ENCODE assay signal across 9 cellular contexts in genomic region chr5:74326571-74327338, GRCh38.
A peak's percentile ranks its signal among the peaks of the same experiment; 100 is the strongest.
DNase-seq lines count a peak whose midpoint lies in the region; ATAC-seq and TF ChIP-seq lines count a peak whose summit lies in the region.
"Had no signal": no experiment of that assay in that cellular context is flagged by ENCODE, and none has a peak within 500 bp of the region (broad histone marks: within the 10 kb centered on the region; RNA-seq: fewer than 3 reads in every experiment).

No MANE protein-coding gene starts in this region.

- peak overlapping the region; percentile 68 for H3K18ac ChIP-seq in trophoblast cell (ENCODE audit: low read length)

- BruUV-seq in mammary epithelial cell (replicated peaks; lab: Mats Ljungman, UMichigan): no TSS peak

- peak overlapping the region; percentile 89 for H2BK5ac ChIP-seq in trophoblast cell (ENCODE audit: low read depth, low read length, poor library complexity)

- H3K9ac ChIP-seq in mammary epithelial cell (ENCODE audit: insufficient read depth, low read length): peak overlapping the region; percentile 27
- H3K9ac ChIP-seq in trophoblast cell (ENCODE audit: low read length): no peak overlapping the region

- no peak for TF ChIP-seq POLR2A in esophagus muscularis mucosa (IDR thresholded peaks at IDR 0.05; ENCODE audit: low read depth)

- H3K4me2 ChIP-seq in mammary epithelial cell (ENCODE audit: insufficient read depth, low read depth, low read length): peak overlapping the region; percentile 5
- H3K4me2 ChIP-seq in trophoblast cell (ENCODE audit: low read length): no peak overlapping the region

- H3K4me1 ChIP-seq in CD8-positive, alpha-beta T cell (ENCODE audit: insufficient read depth, low read length): peaks cover 19% of the 10 kb centered on the region
- H3K4me1 ChIP-seq in mammary epithelial cell (ENCODE audit: insufficient read depth, low read length) (peaks cover 25% of the 10 kb centered on the region), trophoblast cell (ENCODE audit: control insufficient read depth in 1 of 2, insufficient read depth in 2 of 2, low read length in 2 of 2) (peaks cover 12 to 20% of the 10 kb centered on the region in 2 experiments), esophagus muscularis mucosa (peaks cover 0 to 4% (median 0%) of the 10 kb centered on the region in 4 donors)

- peaks cover 37% of the 10 kb centered on the region for H3K79me1 ChIP-seq in trophoblast cell (ENCODE audit: low read length)

- peak overlapping the region; percentile 96 for H2BK12ac ChIP-seq in trophoblast cell (ENCODE audit: low read length)

- CTCF ChIA-PET in CD8-positive, alpha-beta T cell (lab: Charles Lee): no interaction called here
- CTCF ChIA-PET in mammary epithelial cell (lab: Charles Lee; ENCODE audit: low non-redundant PET): no interaction called here

- H3K27me3 Mint-ChIP-seq in CD8-positive, alpha-beta T cell (ENCODE audit: low read depth): peaks cover 7% of the 10 kb centered on the region

- H2AK5ac ChIP-seq in trophoblast cell (ENCODE audit: low read length): peak overlapping the region; percentile 94

- H3K27me3 ChIP-seq in CD8-positive, alpha-beta T cell (ENCODE audit: insufficient read depth, low read length): no peaks in the 10 kb centered on the region
- no peaks in the 10 kb centered on the region for H3K27me3 ChIP-seq in mammary epithelial cell (ENCODE audit: insufficient read depth, low read length)
- no peaks in the 10 kb centered on the region for H3K27me3 ChIP-seq in trophoblast cell (ENCODE audit: insufficient read depth, low read length)
- H3K27me3 ChIP-seq in esophagus muscularis mucosa: no peaks in the 10 kb centered on the region
- H3K27me3 ChIP-seq: Peyer's patch had no signal

- H4K12ac ChIP-seq in trophoblast cell (ENCODE audit: low read depth, low read length): no peak overlapping the region

- peak overlapping the region; percentile 29 for H3K14ac ChIP-seq in trophoblast cell (ENCODE audit: low read length)

- peak overlapping the region; percentile 17 for H4K8ac ChIP-seq in trophoblast cell (ENCODE audit: low read depth, low read length)

- dilution Hi-C loops in mammary epithelial cell (cut with HindIII; ENCODE audit: low sequenced_read_pairs): no loop called here

- DNase-seq in CD8-positive, alpha-beta T cell: peak; percentile 3 to 59 (median 29)
- DNase-seq in T-helper 2 cell (peak in 3 of 5 experiments; percentile 38 to 84 (median 50)), mammary epithelial cell (peak; percentile 97), trophoblast cell (peak; percentile 77 to 88), esophagus muscularis mucosa (ENCODE audit: extremely low spot score) (no peak), inferior parietal cortex (ENCODE audit: extremely low spot score) (no peak)

- WGBS in mammary epithelial cell (ENCODE audit: low coverage, missing lambda C conversion rate): 69% methylated on average over 6 of the region's 6 CpGs
- no CpG with 5 or more reads among the region's 6 CpGs for WGBS in trophoblast cell (ENCODE audit: extremely low coverage, insufficient coverage, insufficient read length)
- 64% methylated on average over 6 of the region's 6 CpGs for WGBS in esophagus muscularis mucosa

- ATAC-seq in CD8-positive, alpha-beta T cell: peak; percentile 34
- ATAC-seq in GM19372 (IDR thresholded peaks at IDR 0.05; ENCODE audit: low read depth, unreplicated experiment): peak; percentile 81
- peak; percentile 70 for ATAC-seq in HG03571 (IDR thresholded peaks at IDR 0.05; ENCODE audit: unreplicated experiment)

- H3K23ac ChIP-seq in trophoblast cell (ENCODE audit: low read length): no peak overlapping the region

- peaks cover 15% of the 10 kb centered on the region for H3K4me1 Mint-ChIP-seq in CD8-positive, alpha-beta T cell (ENCODE audit: low read depth)

- H3K9me3 ChIP-seq in CD8-positive, alpha-beta T cell (ENCODE audit: low read length): no peaks in the 10 kb centered on the region
- H3K9me3 ChIP-seq in mammary epithelial cell (replicated peaks; ENCODE audit: insufficient read depth, low read length): no peaks in the 10 kb centered on the region
- H3K9me3 ChIP-seq in trophoblast cell (ENCODE audit: insufficient read depth, low read depth, low read length): no peaks in the 10 kb centered on the region
- H3K9me3 ChIP-seq in esophagus muscularis mucosa: no peaks in the 10 kb centered on the region
- H3K9me3 ChIP-seq: Peyer's patch had no signal

- no peak for TF ChIP-seq EP300 in esophagus muscularis mucosa (IDR thresholded peaks at IDR 0.05)

- no peak overlapping the region for H3K27ac ChIP-seq in CD8-positive, alpha-beta T cell (ENCODE audit: low read depth, low read length)
- H3K27ac ChIP-seq in mammary epithelial cell (ENCODE audit: insufficient read depth, low read depth, low read length) (peak overlapping the region; percentile 38), trophoblast cell (ENCODE audit: low read depth, low read length) (peak overlapping the region; percentile 92), esophagus muscularis mucosa (replicated peaks in 1 of 4) (no peak overlapping the region)

- no peak overlapping the region for H3K27ac Mint-ChIP-seq in CD8-positive, alpha-beta T cell

- no peak for TF ChIP-seq CTCF in CD8-positive, alpha-beta T cell (IDR thresholded peaks at IDR 0.05)
- TF ChIP-seq CTCF in mammary epithelial cell (conservative IDR thresholded peaks at IDR 0.05 in 1 of 2, IDR thresholded peaks at IDR 0.05 in 1 of 2; ENCODE audit: extremely low read depth in 1 of 2, insufficient read depth in 1 of 2, low read depth in 1 of 2, low read length in 2 of 2) (no peak), esophagus muscularis mucosa (IDR thresholded peaks at IDR 0.05) (no peak)

- H4K20me1 ChIP-seq in mammary epithelial cell (ENCODE audit: insufficient read depth, low read length): no peaks in the 10 kb centered on the region

- H2BK120ac ChIP-seq in trophoblast cell (ENCODE audit: insufficient read depth, low read length, poor library complexity): peak overlapping the region; percentile 96

- H3K9me3 Mint-ChIP-seq in CD8-positive, alpha-beta T cell: no peaks in the 10 kb centered on the region

- no peaks in the 10 kb centered on the region for H3K36me3 ChIP-seq in CD8-positive, alpha-beta T cell (ENCODE audit: insufficient read depth, low read length)
- H3K36me3 ChIP-seq in mammary epithelial cell (ENCODE audit: insufficient read depth, low read length): no peaks in the 10 kb centered on the region
- H3K36me3 ChIP-seq in trophoblast cell (ENCODE audit: control insufficient read depth in 1 of 2, insufficient read depth in 2 of 2, low read length in 2 of 2): no peaks in the 10 kb centered on the region
- H3K36me3 ChIP-seq in esophagus muscularis mucosa: no peaks in the 10 kb centered on the region
- H3K36me3 ChIP-seq: Peyer's patch had no signal

- no peak overlapping the region for H3K4me3 Mint-ChIP-seq in CD8-positive, alpha-beta T cell

- H3K79me2 ChIP-seq in mammary epithelial cell (ENCODE audit: insufficient read depth, low read length): no peaks in the 10 kb centered on the region
- no peaks in the 10 kb centered on the region for H3K79me2 ChIP-seq in trophoblast cell (ENCODE audit: control insufficient read depth, insufficient read depth, low read length, poor library complexity)

- POLR2A ChIA-PET in CD8-positive, alpha-beta T cell (lab: Charles Lee): no interaction called here

- intact Hi-C loops in CD8-positive, alpha-beta T cell (cut with DNase I, micrococcal nuclease): no loop called here
- intact Hi-C loops in mammary epithelial cell (cut with micrococcal nuclease) (loop anchor here (1.0 kb wide), 1 partner anchor 10 kb away; no protein-coding TSS in a partner anchor), esophagus muscularis mucosa (cut with DNase I) (no loop called here)

- H4K91ac ChIP-seq in trophoblast cell (ENCODE audit: low read depth, low read length): peak overlapping the region; percentile 83

- in situ Hi-C loops in mammary epithelial cell (cut with MboI; ENCODE audit: low sequenced_read_pairs in 2 of 2): loop anchor here in 1 of 2 donors (10.0 kb wide), 1 partner anchor 292 kb away; no protein-coding TSS in a partner anchor

- H3K36me3 Mint-ChIP-seq in CD8-positive, alpha-beta T cell: no peaks in the 10 kb centered on the region

- peak overlapping the region; percentile 76 for H3K4ac ChIP-seq in trophoblast cell (ENCODE audit: low read depth, low read length)

- H3K4me3 ChIP-seq in CD8-positive, alpha-beta T cell (ENCODE audit: low read depth, low read length): no peak overlapping the region
- no peak overlapping the region for H3K4me3 ChIP-seq in mammary epithelial cell (replicated peaks in 1 of 3; ENCODE audit: insufficient read depth in 1 of 3, low read depth in 2 of 3, low read length in 3 of 3)
- H3K4me3 ChIP-seq in trophoblast cell (ENCODE audit: low read depth, low read length): no peak overlapping the region
- H3K4me3 ChIP-seq in esophagus muscularis mucosa: no peak overlapping the region
- H3K4me3 ChIP-seq: Peyer's patch had no signal

- no peak overlapping the region for H2AFZ ChIP-seq in mammary epithelial cell (ENCODE audit: low read depth, low read length)
- H2AFZ ChIP-seq in trophoblast cell (ENCODE audit: insufficient read depth, low read length, poor library complexity): no peak overlapping the region

Comparison
In these comparisons a context has a peak if more than half of its experiments do, and no peak if none do; other contexts are left out.
1. DNase-seq: peak in CD8-positive, alpha-beta T cell (7 of 7), T-helper 2 cell (3 of 5), mammary epithelial cell (single experiment) and trophoblast cell (2 of 2); none in esophagus muscularis mucosa (single experiment) and inferior parietal cortex (single experiment).
2. H3K27ac ChIP-seq: peak in mammary epithelial cell (single experiment) and trophoblast cell (single experiment); none in CD8-positive, alpha-beta T cell (single experiment) and esophagus muscularis mucosa (0 of 4).
3. Peak in every context shown above with its lines, with median percentiles within 50 percentile points of each other: ATAC-seq.